In the genomic region with DNA sequence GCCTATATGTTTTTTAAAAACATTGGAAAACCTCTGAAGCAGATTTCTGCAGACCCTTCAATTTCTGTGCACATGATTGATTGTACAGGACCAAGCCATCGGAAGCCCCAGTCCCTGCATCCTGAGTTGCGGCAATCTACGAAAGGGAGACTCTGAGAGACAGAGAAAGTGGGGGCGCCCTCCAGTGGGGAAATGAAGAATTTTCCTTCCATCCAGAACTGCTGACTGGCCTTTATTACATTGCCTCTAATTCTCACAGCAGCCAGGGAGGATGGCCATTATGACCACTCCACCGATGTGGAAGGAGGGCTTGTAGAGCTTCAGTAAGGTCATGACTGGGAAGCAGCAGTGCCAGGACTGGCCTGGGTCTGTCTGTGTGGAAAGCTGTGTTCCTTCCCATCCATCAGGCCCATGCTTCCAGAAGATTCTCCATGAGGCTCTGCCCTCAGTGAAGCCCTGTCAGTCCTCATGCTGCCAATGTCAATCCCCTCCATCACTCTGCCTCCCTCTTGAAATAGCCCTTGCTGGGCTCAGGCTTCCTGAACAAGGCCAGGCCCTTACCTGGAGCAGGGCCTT, we compare ENCODE assay signal across 7 cellular contexts.
DNase-seq lines count a peak whose midpoint lies in the region; ATAC-seq and TF ChIP-seq lines count a peak whose summit lies in the region.

No MANE protein-coding gene starts in this region.

- no peak overlapping the region for H3K27ac ChIP-seq in RWPE2 (ENCODE audit: poor library complexity, severe bottlenecking)

- DNase-seq in KBM-7 (peak; percentile 80), RWPE2 (ENCODE audit: low spot score) (no peak), germinal center (ENCODE audit: low spot score) (peak; percentile 67), posterior cingulate gyrus (peak in 9 of 10 donors; percentile 30 to 94 (median 68)), NCI-H1048 (lab: John Stamatoyannopoulos, UW) (no peak)
- peak; percentile 33 for DNase-seq in activated effector memory CD4-positive, alpha-beta T cell treated with Interleukin-2 at 50 U/mL for 16 hours

- peaks cover 10% of the 10 kb centered on the region for H3K27me3 ChIP-seq in RWPE2 (ENCODE audit: insufficient read depth, poor library complexity, severe bottlenecking)

- TF ChIP-seq CTCF in GM12875 (IDR thresholded peaks at IDR 0.05; ENCODE audit: borderline replicate concordance, insufficient read depth, low read depth, low read length) (peak; percentile 72), RWPE2 (IDR thresholded peaks at IDR 0.05; ENCODE audit: poor library complexity, severe bottlenecking) (peak; percentile 66)

- H3K4me3 ChIP-seq in GM12875 (ENCODE audit: low read depth, low read length) (no peak overlapping the region), RWPE2 (ENCODE audit: severe bottlenecking) (no peak overlapping the region)

- in situ Hi-C loops in KBM-7 (cut with MboI; ENCODE audit: low pct_unique_long_range_greater_than_20kb, low sequenced_read_pairs), result no loop called here

- H3K9me3 ChIP-seq in RWPE2 (ENCODE audit: severe bottlenecking), result no peaks in the 10 kb centered on the region

- peak; percentile 51; the same call in 1 of the 3 replicates for ATAC-seq in RWPE2 (ENCODE audit: low read depth)

- intact Hi-C loops in posterior cingulate gyrus (cut with DNase I), result no loop called here

- H3K4me1 ChIP-seq in RWPE2 (ENCODE audit: insufficient read depth, poor library complexity, severe bottlenecking), result no peaks in the 10 kb centered on the region

- H3K36me3 ChIP-seq in RWPE2 (ENCODE audit: low read depth), result no peaks in the 10 kb centered on the region

Comparison
In these comparisons a context has a peak if more than half of its experiments do, and no peak if none do; other contexts are left out.
1. DNase-seq: peak in KBM-7 (single experiment), activated effector memory CD4-positive, alpha-beta T cell treated with Interleukin-2 at 50 U/mL for 16 hours (single experiment), germinal center (single experiment) and posterior cingulate gyrus (9 of 10); none in RWPE2 (single experiment) and NCI-H1048 (single experiment).